In the genomic region with DNA sequence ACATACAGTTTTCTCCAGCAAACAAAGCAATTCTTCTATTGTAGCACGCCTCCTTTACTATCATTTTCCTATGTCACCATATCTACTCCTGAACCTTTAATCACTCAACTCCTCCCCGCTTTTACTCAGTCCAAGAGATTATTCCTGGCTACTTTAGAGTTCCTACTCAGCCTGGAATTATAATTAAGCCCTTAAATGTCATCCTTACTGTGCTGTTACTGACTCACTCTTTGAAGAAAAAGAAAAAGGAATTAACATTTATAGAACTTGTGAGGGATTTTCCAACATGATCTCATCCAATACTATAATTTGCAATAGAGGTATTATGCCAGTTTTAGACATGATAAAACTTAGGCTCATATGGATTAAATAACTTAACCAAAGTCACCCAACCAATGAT, we compare ENCODE assay signal across 23 cellular contexts.
DNase-seq lines count a peak whose midpoint lies in the region; ATAC-seq, FAIRE-seq and TF ChIP-seq lines count a peak whose summit lies in the region.
"Had no signal": no experiment of that assay in that cellular context is flagged by ENCODE, and none has a peak within 500 bp of the region (broad histone marks: within the 10 kb centered on the region; RNA-seq: fewer than 3 reads in every experiment).

No MANE protein-coding gene starts in this region.

- CTCF ChIA-PET in A549 (lab: Yijun Ruan, JAX) = no interaction called here
- CTCF ChIA-PET in HepG2 (lab: Yijun Ruan, JAX; ENCODE audit: low intra/inter-chr PET ratio, low total read pairs) = no interaction called here

- TF ChIP-seq RAD21 in A549 (conservative IDR thresholded peaks at IDR 0.05 in 1 of 2, IDR thresholded peaks at IDR 0.05 in 1 of 2) (no peak), HepG2 (CRISPR knock-in tag; IDR thresholded peaks at IDR 0.05) (no peak)

- no peak for TF ChIP-seq CTCF in A549 (IDR thresholded peaks at IDR 0.05)
- no peak for TF ChIP-seq CTCF in D721Med (IDR thresholded peaks at IDR 0.05; ENCODE audit: insufficient read depth, missing control alignments)
- no peak for TF ChIP-seq CTCF in fibroblast of mammary gland (conservative IDR thresholded peaks at IDR 0.05; ENCODE audit: control insufficient read depth, insufficient read depth, low read depth, low read length)
- TF ChIP-seq CTCF in GM20000 (IDR thresholded peaks at IDR 0.05; ENCODE audit: extremely low read depth, missing control alignments) = no peak
- TF ChIP-seq CTCF in transverse colon (IDR thresholded peaks at IDR 0.05) = no peak
- no peak for TF ChIP-seq CTCF in HepG2 (CRISPR knock-in tag; IDR thresholded peaks at IDR 0.05)

- POLR2A ChIA-PET in A549 (lab: Yijun Ruan, JAX) (no interaction called here), HepG2 (lab: Yijun Ruan, JAX) (no interaction called here)

- H3K27ac ChIP-seq in A549 (no peak overlapping the region), transverse colon (no peak overlapping the region), HepG2 (ENCODE audit: extremely low read length, insufficient read depth, low read length) (no peak overlapping the region)

- no peaks in the 10 kb centered on the region for H3K27me3 ChIP-seq in transverse colon
- no peaks in the 10 kb centered on the region for H3K27me3 ChIP-seq in HepG2 (ENCODE audit: control insufficient read depth in 1 of 2, insufficient read depth in 2 of 2, low read length in 2 of 2)

- 97% methylated on average over 2 of the region's 2 CpGs for WGBS in A549 (ENCODE audit: missing lambda C conversion rate)
- 78 to 94% methylated on average over 2 of the region's 2 CpGs for WGBS in transverse colon (ENCODE audit: low coverage in 1 of 2), 2 donors
- 97% methylated on average over 2 of the region's 2 CpGs for WGBS in HepG2 (ENCODE audit: low lambda C conversion rate)

- no peak for TF ChIP-seq EP300 in A549 (IDR thresholded peaks at IDR 0.05)
- TF ChIP-seq EP300 in transverse colon (IDR thresholded peaks at IDR 0.05; ENCODE audit: low read depth) = no peak
- TF ChIP-seq EP300 in HepG2 (IDR thresholded peaks at IDR 0.05; ENCODE audit: low read depth in 2 of 2, low read length in 2 of 2) = no peak
- TF ChIP-seq EP300 in HepG2 (CRISPR knock-in tag; IDR thresholded peaks at IDR 0.05; ENCODE audit: borderline replicate concordance) = no peak

- no TSS peak for BruUV-seq in HepG2 (replicated peaks; lab: Mats Ljungman, UMichigan)

- DNase-seq in A549 (ENCODE audit: low read depth in 1 of 2, low spot score in 1 of 2) (no peak), D721Med (ENCODE audit: insufficient read length, low spot score) (no peak), amniotic epithelial cell (ENCODE audit: low read depth) (peak; percentile 37), fibroblast of mammary gland (ENCODE audit: low read depth) (peak; percentile 38), GM20000 (ENCODE audit: low spot score) (no peak), transverse colon (no peak), SHP77 (lab: John Stamatoyannopoulos, UW) (no peak), HepG2 (ENCODE audit: low spot score) (no peak)
- DNase-seq: activated CD4-positive, alpha-beta T cell treated with anti-CD3 and anti-CD28 coated beads for 48 hours; activated CD8-positive, alpha-beta memory T cell treated with anti-CD3 and anti-CD28 coated beads, Interleukin-2, amount 10 ng/mL, durations not matched to agents 7 days and 5 days; activated naive CD8-positive, alpha-beta T cell treated with anti-CD3 and anti-CD28 coated beads for 36 hours; CD8-positive, alpha-beta T cell; cortex of kidney; DMS53; hippocampal formation; NCI-H146; NCI-H524; stimulated activated CD4-positive, alpha-beta T cell treated with anti-CD3 and anti-CD28 coated beads, Interleukin-1b, Interleukin-23, amount 100 ng/mL, for 48 hours; substantia nigra; T-helper 2 cell had no signal

- no peaks in the 10 kb centered on the region for H4K20me1 ChIP-seq in HepG2 (ENCODE audit: insufficient read depth, low read length)

- TF ChIP-seq POLR2A in A549 (IDR thresholded peaks at IDR 0.05; ENCODE audit: low read length) (no peak), transverse colon (IDR thresholded peaks at IDR 0.05) (no peak), HepG2 (IDR thresholded peaks at IDR 0.05; ENCODE audit: insufficient read depth in 1 of 2, low read depth in 2 of 2, low read length in 2 of 2) (no peak)

- H3K9me3 ChIP-seq in A549 = no peaks in the 10 kb centered on the region
- no peaks in the 10 kb centered on the region for H3K9me3 ChIP-seq in transverse colon
- H3K9me3 ChIP-seq in HepG2 (ENCODE audit: low read length) = no peaks in the 10 kb centered on the region

- intact Hi-C loops in transverse colon (cut with DNase I; ENCODE audit: low total_unique reads) = no loop called here
- intact Hi-C loops in HepG2 (cut with micrococcal nuclease; ENCODE audit: unreplicated experiment) = no loop called here

- H3K4me1 ChIP-seq in A549 = no peaks in the 10 kb centered on the region
- no peaks in the 10 kb centered on the region for H3K4me1 ChIP-seq in transverse colon
- H3K4me1 ChIP-seq in HepG2 (ENCODE audit: insufficient read depth, low read length) = no peaks in the 10 kb centered on the region

- no peak overlapping the region for H3K9ac ChIP-seq in HepG2 (ENCODE audit: insufficient read depth, low read depth, low read length)

- no peak overlapping the region for H3K4me2 ChIP-seq in A549
- no peak overlapping the region for H3K4me2 ChIP-seq in HepG2 (ENCODE audit: low read depth, low read length)

- no peaks in the 10 kb centered on the region for H3K36me3 ChIP-seq in transverse colon
- peaks cover 3 to 21% of the 10 kb centered on the region in 2 experiments for H3K36me3 ChIP-seq in HepG2 (replicated peaks in 1 of 2; ENCODE audit: control insufficient read depth in 1 of 2, insufficient read depth in 2 of 2, low read length in 2 of 2)

- ATAC-seq in A549 (no peak), HepG2 (no peak)
- ATAC-seq: activated CD8-positive, alpha-beta memory T cell treated with anti-CD3 and anti-CD28 coated beads, Interleukin-2, amount 10 ng/mL, durations not matched to agents 7 days and 5 days; CD8-positive, alpha-beta T cell had no signal

- H2AFZ ChIP-seq in HepG2 (ENCODE audit: low read length) = no peak overlapping the region

- in situ Hi-C loops in transverse colon (cut with MboI; ENCODE audit: low pct_ligation_motif_present in 1 of 4, low pct_unique_long_range_greater_than_20kb in 1 of 4, low sequenced_read_pairs in 3 of 4) = no loop called here
- in situ Hi-C loops in HepG2 (cut with HindIII; ENCODE audit: extremely low pct_ligation_motif_present, low pct_unique_long_range_greater_than_20kb) = no loop called here

- no peaks in the 10 kb centered on the region for H3K79me2 ChIP-seq in HepG2 (ENCODE audit: insufficient read depth, low read length)

- FAIRE-seq in A549 (lab: Jason Lieb, UNC) (peak; percentile 43), D721Med (lab: Jason Lieb, UNC) (peak; percentile 89), HepG2 (lab: Jason Lieb, UNC) (no peak)
- FAIRE-seq: frontal cortex, islet of Langerhans, urothelium cell line had no signal

- H3K4me3 ChIP-seq in A549 (no peak overlapping the region), fibroblast of mammary gland (ENCODE audit: control insufficient read depth, low read depth, low read length) (no peak overlapping the region), transverse colon (no peak overlapping the region), HepG2 (replicated peaks in 1 of 3; ENCODE audit: insufficient read depth in 1 of 3, low read depth in 2 of 3, low read length in 3 of 3) (no peak overlapping the region)

TF ChIP-seq in A549, 52 proteins besides CTCF, POLR2A, EP300 and RAD21 (continues in another document):
- TF ChIP-seq, protein P1, sequence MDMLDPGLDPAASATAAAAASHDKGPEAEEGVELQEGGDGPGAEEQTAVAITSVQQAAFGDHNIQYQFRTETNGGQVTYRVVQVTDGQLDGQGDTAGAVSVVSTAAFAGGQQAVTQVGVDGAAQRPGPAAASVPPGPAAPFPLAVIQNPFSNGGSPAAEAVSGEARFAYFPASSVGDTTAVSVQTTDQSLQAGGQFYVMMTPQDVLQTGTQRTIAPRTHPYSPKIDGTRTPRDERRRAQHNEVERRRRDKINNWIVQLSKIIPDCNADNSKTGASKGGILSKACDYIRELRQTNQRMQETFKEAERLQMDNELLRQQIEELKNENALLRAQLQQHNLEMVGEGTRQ (IDR thresholded peaks at IDR 0.05) = no peak
- TF ChIP-seq, protein P2, sequence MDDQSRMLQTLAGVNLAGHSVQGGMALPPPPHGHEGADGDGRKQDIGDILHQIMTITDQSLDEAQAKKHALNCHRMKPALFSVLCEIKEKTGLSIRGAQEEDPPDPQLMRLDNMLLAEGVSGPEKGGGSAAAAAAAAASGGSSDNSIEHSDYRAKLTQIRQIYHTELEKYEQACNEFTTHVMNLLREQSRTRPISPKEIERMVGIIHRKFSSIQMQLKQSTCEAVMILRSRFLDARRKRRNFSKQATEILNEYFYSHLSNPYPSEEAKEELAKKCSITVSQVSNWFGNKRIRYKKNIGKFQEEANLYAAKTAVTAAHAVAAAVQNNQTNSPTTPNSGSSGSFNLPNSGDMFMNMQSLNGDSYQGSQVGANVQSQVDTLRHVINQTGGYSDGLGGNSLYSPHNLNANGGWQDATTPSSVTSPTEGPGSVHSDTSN (IDR thresholded peaks at IDR 0.05) = no peak
- no peak for TF ChIP-seq EHF (CRISPR knock-in tag; IDR thresholded peaks at IDR 0.05)
- TF ChIP-seq PHF8 (IDR thresholded peaks at IDR 0.05; ENCODE audit: borderline replicate concordance, low read depth) = no peak

TF ChIP-seq in HepG2, 621 proteins besides CTCF, POLR2A, EP300 and RAD21 (continues in another document):
- TF ChIP-seq, protein P3, sequence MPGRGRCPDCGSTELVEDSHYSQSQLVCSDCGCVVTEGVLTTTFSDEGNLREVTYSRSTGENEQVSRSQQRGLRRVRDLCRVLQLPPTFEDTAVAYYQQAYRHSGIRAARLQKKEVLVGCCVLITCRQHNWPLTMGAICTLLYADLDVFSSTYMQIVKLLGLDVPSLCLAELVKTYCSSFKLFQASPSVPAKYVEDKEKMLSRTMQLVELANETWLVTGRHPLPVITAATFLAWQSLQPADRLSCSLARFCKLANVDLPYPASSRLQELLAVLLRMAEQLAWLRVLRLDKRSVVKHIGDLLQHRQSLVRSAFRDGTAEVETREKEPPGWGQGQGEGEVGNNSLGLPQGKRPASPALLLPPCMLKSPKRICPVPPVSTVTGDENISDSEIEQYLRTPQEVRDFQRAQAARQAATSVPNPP (CRISPR knock-in tag; IDR thresholded peaks at IDR 0.05) = no peak
- TF ChIP-seq ZNF678 (CRISPR knock-in tag; IDR thresholded peaks at IDR 0.05) (no peak), EEA1 (CRISPR knock-in tag; IDR thresholded peaks at IDR 0.05; ENCODE audit: borderline replicate concordance) (no peak), ZNF3 (CRISPR knock-in tag; IDR thresholded peaks at IDR 0.05) (no peak)

Comparison
In these comparisons a context has a peak if more than half of its experiments do, and no peak if none do; other contexts are left out.
1. DNase-seq: peak in amniotic epithelial cell (single experiment) and fibroblast of mammary gland (single experiment); none in A549 (0 of 2), D721Med (single experiment), GM20000 (single experiment), transverse colon (single experiment), SHP77 (0 of 2) and HepG2 (single experiment).